ENCODE assay signal across 22 cellular contexts in genomic region chr3:168097381-168097780, GRCh38.
"Had no signal": no experiment of that assay in that cellular context is flagged by ENCODE, and none has a peak within 500 bp of the region (broad histone marks: within the 10 kb centered on the region; RNA-seq: fewer than 3 reads in every experiment).

No MANE protein-coding gene starts in this region.

- H3K4me3 ChIP-seq: neural progenitor cell, ovary, thyroid gland, uterus had no signal

- DNase-seq: activated B cell treated with CpG ODN at 0.5 μM for 24 hours; activated CD4-positive, alpha-beta T cell treated with anti-CD3 and anti-CD28 coated beads for 48 hours; activated CD8-positive, alpha-beta T cell treated with anti-CD3 and anti-CD28 coated beads for 36 hours; activated effector memory CD4-positive, alpha-beta T cell treated with anti-CD3 and anti-CD28 coated beads, Interleukin-2, amount 50 U/mL, for 16 hours; activated T-cell treated with anti-CD3 and anti-CD28 coated beads, Interleukin-2, amount 50 U/mL, for 4 hours; amniotic stem cell; caudate nucleus; cortex of kidney; effector CD4-positive, alpha-beta T cell; esophagus squamous epithelium; foreskin keratinocyte; head of caudate nucleus; immature natural killer cell; ovary; stimulated activated CD4-positive, alpha-beta T cell treated with anti-CD3 and anti-CD28 coated beads, Interleukin-15, amount 100 ng/mL, for 24 hours; stimulated activated CD4-positive, alpha-beta T cell treated with anti-CD3 and anti-CD28 coated beads, Interleukin-4, amount 100 ng/mL, for 1 hour; stimulated activated naive B cell treated with anti-CD40 and anti-IgM and Interleukin-4, amounts not matched to agents 10 μg/mL and 1 μg/mL and 100 μg/mL, for 72 hours; T-helper 2 cell; thyroid gland; uterus had no signal

- H3K9ac ChIP-seq: neural progenitor cell had no signal

- H3K27ac Mint-ChIP-seq: activated CD8-positive, alpha-beta T cell treated with anti-CD3 and anti-CD28 coated beads for 36 hours; activated naive CD4-positive, alpha-beta T cell treated with anti-CD3 and anti-CD28 coated beads, Interleukin-2, amount 50 U/mL, for 72 hours; neural progenitor cell; stimulated activated naive B cell treated with anti-CD40 and anti-IgM and Interleukin-4, amounts not matched to agents 10 μg/mL and 1 μg/mL and 100 μg/mL, for 72 hours had no signal

- H3K27me3 ChIP-seq: esophagus squamous epithelium, foreskin keratinocyte, neural progenitor cell, ovary, thyroid gland, uterus had no signal

- H3K9me3 ChIP-seq: esophagus squamous epithelium, ovary, thyroid gland, uterus had no signal

- ATAC-seq: activated CD8-positive, alpha-beta T cell treated with anti-CD3 and anti-CD28 coated beads for 36 hours; activated naive CD4-positive, alpha-beta T cell treated with anti-CD3 and anti-CD28 coated beads, Interleukin-2, amount 50 U/mL, for 72 hours; activated T-cell treated with anti-CD3 and anti-CD28 coated beads, Interleukin-2, amount 50 U/mL, for 4 hours; foreskin keratinocyte; stimulated activated naive B cell treated with anti-CD40 and anti-IgM and Interleukin-4, amounts not matched to agents 10 μg/mL and 1 μg/mL and 100 μg/mL, for 72 hours had no signal

- H3K36me3 ChIP-seq: esophagus squamous epithelium, neural progenitor cell, ovary, thyroid gland, uterus had no signal

- H3K4me3 Mint-ChIP-seq: activated CD8-positive, alpha-beta T cell treated with anti-CD3 and anti-CD28 coated beads for 36 hours; activated T-cell treated with anti-CD3 and anti-CD28 coated beads, Interleukin-2, amount 50 U/mL, for 4 hours; stimulated activated naive B cell treated with anti-CD40 and anti-IgM and Interleukin-4, amounts not matched to agents 10 μg/mL and 1 μg/mL and 100 μg/mL, for 72 hours had no signal

- H3K36me3 Mint-ChIP-seq: activated naive CD4-positive, alpha-beta T cell treated with anti-CD3 and anti-CD28 coated beads, Interleukin-2, amount 50 U/mL, for 72 hours; immature natural killer cell; neural progenitor cell; stimulated activated naive B cell treated with anti-CD40 and anti-IgM and Interleukin-4, amounts not matched to agents 10 μg/mL and 1 μg/mL and 100 μg/mL, for 72 hours had no signal

- H3K27ac ChIP-seq: neural progenitor cell, ovary, thyroid gland had no signal

- H3K9me3 Mint-ChIP-seq: activated B cell treated with CpG ODN at 0.5 μM for 24 hours; activated CD8-positive, alpha-beta T cell treated with anti-CD3 and anti-CD28 coated beads for 36 hours; activated naive CD4-positive, alpha-beta T cell treated with anti-CD3 and anti-CD28 coated beads, Interleukin-2, amount 50 U/mL, for 72 hours; activated T-cell treated with anti-CD3 and anti-CD28 coated beads, Interleukin-2, amount 50 U/mL, for 4 hours; immature natural killer cell; neural progenitor cell; stimulated activated naive B cell treated with anti-CD40 and anti-IgM and Interleukin-4, amounts not matched to agents 10 μg/mL and 1 μg/mL and 100 μg/mL, for 72 hours had no signal
